ENCODE assay signal across 8 cellular contexts in genomic region chr16:70746040-70746707, GRCh38.
DNase-seq lines count a peak whose midpoint lies in the region; ATAC-seq and TF ChIP-seq lines count a peak whose summit lies in the region.

No MANE protein-coding gene starts in this region.

- peaks cover 24% of the 10 kb centered on the region for H3K4me1 ChIP-seq in OCI-LY1 (ENCODE audit: insufficient read depth, low read length, severe bottlenecking)
- H3K4me1 ChIP-seq in muscle layer of colon (ENCODE audit: insufficient read depth, low read length), result peaks cover 44% of the 10 kb centered on the region

- H3K36me3 ChIP-seq in OCI-LY1 (ENCODE audit: insufficient read depth, low read length) (peaks cover 24% of the 10 kb centered on the region), muscle layer of colon (ENCODE audit: insufficient read depth, low read length) (no peaks in the 10 kb centered on the region)

- no peak overlapping the region for H3K4me2 ChIP-seq in OCI-LY1 (ENCODE audit: low read length)

- ATAC-seq in GM19328 (IDR thresholded peaks at IDR 0.05; ENCODE audit: unreplicated experiment), result no peak
- no peak for ATAC-seq in GM19023 (IDR thresholded peaks at IDR 0.05; ENCODE audit: unreplicated experiment)

- H3K4me3 ChIP-seq in OCI-LY1 (ENCODE audit: low read depth, low read length, poor library complexity, severe bottlenecking) (no peak overlapping the region), choroid plexus epithelial cell (ENCODE audit: low read depth, low read length) (no peak overlapping the region), muscle layer of colon (ENCODE audit: low read depth in 1 of 2, low read length in 2 of 2) (peak overlapping the region in 1 of 2 donors; percentile 11)

- no peaks in the 10 kb centered on the region for H4K20me1 ChIP-seq in OCI-LY1 (ENCODE audit: insufficient read depth, low read length)

- H3K9ac ChIP-seq in OCI-LY1 (ENCODE audit: low read length), result no peak overlapping the region
- no peak overlapping the region for H3K9ac ChIP-seq in muscle layer of colon (ENCODE audit: low read length)

- H3K27me3 ChIP-seq in OCI-LY1 (ENCODE audit: insufficient read depth, low read length), result no peaks in the 10 kb centered on the region
- no peaks in the 10 kb centered on the region for H3K27me3 ChIP-seq in muscle layer of colon (ENCODE audit: control insufficient read depth in 1 of 2, insufficient read depth in 2 of 2, low read length in 2 of 2)

- TF ChIP-seq CTCF in OCI-LY1 (IDR thresholded peaks at IDR 0.05; ENCODE audit: low read length) (no peak), choroid plexus epithelial cell (conservative IDR thresholded peaks at IDR 0.05; ENCODE audit: low read depth, low read length) (no peak)

- H3K27ac ChIP-seq in OCI-LY1 (ENCODE audit: low read depth, low read length, poor library complexity, severe bottlenecking), result peak overlapping the region; percentile 38
- peak overlapping the region; percentile 91 for H3K27ac ChIP-seq in muscle layer of colon (ENCODE audit: low read depth, low read length)

- no peaks in the 10 kb centered on the region for H3K9me3 ChIP-seq in OCI-LY1 (ENCODE audit: low read length)
- no peaks in the 10 kb centered on the region for H3K9me3 ChIP-seq in muscle layer of colon (ENCODE audit: low read length)

- no peak overlapping the region for H2AFZ ChIP-seq in OCI-LY1 (ENCODE audit: low read length)

- H3K79me2 ChIP-seq in OCI-LY1 (ENCODE audit: insufficient read depth, low read length), result no peaks in the 10 kb centered on the region

- H3K9me2 ChIP-seq in OCI-LY1 (ENCODE audit: low read depth, low read length), result no peaks in the 10 kb centered on the region

- H3F3A ChIP-seq in OCI-LY1 (ENCODE audit: insufficient read depth, low read length), result no peaks in the 10 kb centered on the region

- DNase-seq in ELR (ENCODE audit: low read depth), result peak; percentile 86
- DNase-seq in choroid plexus epithelial cell (ENCODE audit: low read depth), result peak; percentile 55
- no peak for DNase-seq in Kasumi-1 (lab: John Stamatoyannopoulos, UW)
- DNase-seq in NCI-H524 (lab: John Stamatoyannopoulos, UW), result no peak

Comparison
In these comparisons a context has a peak if more than half of its experiments do, and no peak if none do; other contexts are left out.
1. DNase-seq: peak in ELR (single experiment) and choroid plexus epithelial cell (single experiment); none in Kasumi-1 (0 of 2) and NCI-H524 (0 of 2).